Comparison of ENCODE assay signal across 12 cellular contexts in the genomic region with DNA sequence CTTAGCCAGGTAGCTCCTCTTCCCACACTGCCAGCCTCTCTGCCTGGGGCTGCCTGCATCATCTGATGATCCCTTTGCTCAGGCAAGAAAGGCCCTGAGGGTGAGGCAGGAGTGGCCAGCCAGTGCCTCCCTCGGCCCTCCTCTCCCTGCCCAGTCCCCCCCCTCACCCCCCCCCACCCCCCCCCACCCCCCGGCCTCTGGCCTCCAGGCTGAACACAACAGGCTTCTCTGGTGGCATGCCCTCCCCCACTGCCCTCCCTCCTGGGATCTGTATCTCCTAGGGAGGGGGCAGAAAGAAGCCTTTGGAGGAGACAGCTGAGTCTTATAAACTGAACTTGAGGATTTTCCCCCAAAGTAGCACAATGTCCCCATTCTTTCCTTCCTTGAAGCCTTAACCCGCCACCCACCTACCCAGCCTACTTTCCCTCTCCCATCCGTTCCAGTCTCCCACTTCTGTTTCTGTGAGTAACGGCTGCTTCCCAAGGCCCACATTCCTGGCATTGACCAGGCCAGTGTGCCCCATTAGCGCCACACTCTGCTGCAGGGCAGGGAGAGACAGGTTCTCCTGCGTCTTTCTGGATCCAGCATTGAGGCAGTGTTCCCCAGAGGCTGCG.
DNase-seq lines count a peak whose midpoint lies in the region; ATAC-seq and TF ChIP-seq lines count a peak whose summit lies in the region.
"Had no signal": no experiment of that assay in that cellular context is flagged by ENCODE, and none has a peak within 500 bp of the region (broad histone marks: within the 10 kb centered on the region; RNA-seq: fewer than 3 reads in every experiment).

No MANE protein-coding gene starts in this region.

- H3K56ac ChIP-seq in H9 (ENCODE audit: insufficient read length, low read depth, low read length): no peak overlapping the region

- no peaks in the 10 kb centered on the region for H3K9me3 Mint-ChIP-seq in H9
- no peaks in the 10 kb centered on the region for H3K9me3 Mint-ChIP-seq in activated naive CD4-positive, alpha-beta T cell treated with anti-CD3 and anti-CD28 coated beads, Interleukin-2, amount 10 ng/mL, durations not matched to agents 7 days and 5 days
- H3K9me3 Mint-ChIP-seq: activated T-helper 1 cell treated with anti-CD3 and anti-CD28 coated beads, Interleukin-12 subunit alpha, Interleukin-12 subunit beta, Interleukin-2, Interleukin-4 antibody, amounts not matched to agents 30 ng/mL and 10 ng/mL and 1 ng/mL, durations not matched to agents 14 hours and 24 hours and 36 hours had no signal

- H3K27me3 ChIP-seq in H9 (ENCODE audit: insufficient read depth, low read length) (no peaks in the 10 kb centered on the region), spleen (replicated peaks in 1 of 7) (peaks cover 0 to 37% (median 11%) of the 10 kb centered on the region in 7 donors)

- peaks cover 7% of the 10 kb centered on the region for H3K27me3 Mint-ChIP-seq in H9 (ENCODE audit: low read depth)
- peaks cover 44% of the 10 kb centered on the region for H3K27me3 Mint-ChIP-seq in activated naive CD4-positive, alpha-beta T cell treated with anti-CD3 and anti-CD28 coated beads, Interleukin-2, amount 10 ng/mL, durations not matched to agents 7 days and 5 days

- ATAC-seq in sciatic nerve (peak; percentile 65), HG03460 (IDR thresholded peaks at IDR 0.05; ENCODE audit: unreplicated experiment) (no peak)

- H3K23ac ChIP-seq in H9 (ENCODE audit: insufficient read length, low read depth, low read length): no peak overlapping the region

- H3K27ac ChIP-seq in H9 (ENCODE audit: insufficient read length, low read depth, low read length): no peak overlapping the region
- no peak overlapping the region for H3K27ac ChIP-seq in spleen

- H2BK20ac ChIP-seq in H9 (ENCODE audit: low read depth, low read length, poor library complexity, severe bottlenecking): no peak overlapping the region

- H4K5ac ChIP-seq in H9 (ENCODE audit: insufficient read length, low read depth, low read length): no peak overlapping the region

- H3K4me3 Mint-ChIP-seq in H9: no peak overlapping the region; a peak in 1 of 5 replicates
- H3K4me3 Mint-ChIP-seq in activated naive CD4-positive, alpha-beta T cell treated with anti-CD3 and anti-CD28 coated beads, Interleukin-2, amount 10 ng/mL, durations not matched to agents 7 days and 5 days: no peak overlapping the region
- H3K4me3 Mint-ChIP-seq: activated T-helper 1 cell treated with anti-CD3 and anti-CD28 coated beads, Interleukin-12 subunit alpha, Interleukin-12 subunit beta, Interleukin-2, Interleukin-4 antibody, amounts not matched to agents 30 ng/mL and 10 ng/mL and 1 ng/mL, durations not matched to agents 14 hours and 24 hours and 36 hours had no signal

- H3K4ac ChIP-seq in H9 (ENCODE audit: low read depth, low read length): no peak overlapping the region

- H3K4me1 Mint-ChIP-seq in H9: peaks cover 22 to 26% of the 10 kb centered on the region in 2 experiments
- H3K4me1 Mint-ChIP-seq in activated naive CD4-positive, alpha-beta T cell treated with anti-CD3 and anti-CD28 coated beads, Interleukin-2, amount 10 ng/mL, durations not matched to agents 7 days and 5 days: peaks cover 35% of the 10 kb centered on the region

- TF ChIP-seq POLR2A in spleen (IDR thresholded peaks at IDR 0.05): no peak

- no peak overlapping the region for H2AFZ ChIP-seq in H9 (ENCODE audit: low read length)

- peaks cover 0 to 6% (median 3%) of the 10 kb centered on the region in 3 experiments; a peak in 2 of 7 replicates for H3K36me3 Mint-ChIP-seq in H9 (ENCODE audit: insufficient read depth in 1 of 3, low read depth in 3 of 3)
- no peaks in the 10 kb centered on the region for H3K36me3 Mint-ChIP-seq in activated naive CD4-positive, alpha-beta T cell treated with anti-CD3 and anti-CD28 coated beads, Interleukin-2, amount 10 ng/mL, durations not matched to agents 7 days and 5 days

- H3K79me1 ChIP-seq in H9 (ENCODE audit: insufficient read depth, low read depth, low read length, poor library complexity, severe bottlenecking): no peaks in the 10 kb centered on the region

- H3K18ac ChIP-seq in H9 (ENCODE audit: insufficient read length, low read depth, low read length): peak overlapping the region; percentile 27

- CTCF ChIA-PET in activated naive CD4-positive, alpha-beta T cell treated with anti-CD3 and anti-CD28 coated beads, Interleukin-2, amount 10 ng/mL, durations not matched to agents 7 days and 5 days (lab: Charles Lee): interaction anchor here (1.9 to 7.9 kb wide), 2 partner anchors 87 to 100 kb away, joined by 5 to 123 read pairs; no protein-coding TSS in a partner anchor

- no peak overlapping the region for H3K14ac ChIP-seq in H9 (ENCODE audit: insufficient read depth, low read length)

- H2BK5ac ChIP-seq in H9 (ENCODE audit: insufficient read length, low read length): no peak overlapping the region

- no peak overlapping the region for H2BK12ac ChIP-seq in H9 (ENCODE audit: insufficient read length, low read depth, low read length)

- H3K4me3 ChIP-seq in spleen: no peak overlapping the region

- DNase-seq in H9 (no peak), amniotic epithelial cell (ENCODE audit: low read depth) (peak; percentile 15), iPS-NIHi11 (ENCODE audit: low spot score) (peak; percentile 66), sciatic nerve (ENCODE audit: low spot score) (no peak), midbrain (lab: John Stamatoyannopoulos, UW) (no peak), spleen (no peak)
- no peak for DNase-seq in activated naive CD4-positive, alpha-beta T cell treated with anti-CD3 and anti-CD28 coated beads, Interleukin-2, amount 10 ng/mL, durations not matched to agents 7 days and 5 days
- DNase-seq: activated CD4-positive, alpha-beta T cell treated with anti-CD3 and anti-CD28 coated beads for 48 hours; NCI-H1930; T-helper 1 cell had no signal

- no peak overlapping the region for H4K8ac ChIP-seq in H9 (replicated peaks; ENCODE audit: insufficient read length, low read depth, low read length)

- H3K4me2 ChIP-seq in H9 (ENCODE audit: insufficient read depth, insufficient read length, low read length): no peak overlapping the region

- H2AK5ac ChIP-seq in H9 (ENCODE audit: insufficient read length, low read length): no peak overlapping the region

- H3K9me3 ChIP-seq in H9 (ENCODE audit: control insufficient read depth, low read depth, low read length): no peaks in the 10 kb centered on the region
- H3K9me3 ChIP-seq in spleen: no peaks in the 10 kb centered on the region

- H3K4me1 ChIP-seq in H9 (ENCODE audit: insufficient read depth, low read length) (no peaks in the 10 kb centered on the region), spleen (peaks cover 14 to 43% (median 28%) of the 10 kb centered on the region in 6 donors)

- H2BK15ac ChIP-seq in H9 (ENCODE audit: low read depth, low read length): no peak overlapping the region

- peaks cover 4% of the 10 kb centered on the region for H3K23me2 ChIP-seq in H9 (ENCODE audit: insufficient read length, low read depth, low read length, poor library complexity, severe bottlenecking)

- intact Hi-C loops in sciatic nerve (cut with DNase I): no loop called here
- intact Hi-C loops in spleen (cut with DNase I; ENCODE audit: low total_unique reads): no loop called here

- no peak overlapping the region for H2BK120ac ChIP-seq in H9 (ENCODE audit: low read depth, low read length, poor library complexity, severe bottlenecking)

- no peaks in the 10 kb centered on the region for H3K36me3 ChIP-seq in spleen

- no peak overlapping the region for H4K91ac ChIP-seq in H9 (ENCODE audit: insufficient read length, low read depth, low read length)

- peak overlapping the region; percentile 35 to 86 (median 46); a peak in 4 of 7 replicates for H3K27ac Mint-ChIP-seq in H9
- no peak overlapping the region for H3K27ac Mint-ChIP-seq in activated naive CD4-positive, alpha-beta T cell treated with anti-CD3 and anti-CD28 coated beads, Interleukin-2, amount 10 ng/mL, durations not matched to agents 7 days and 5 days
- H3K27ac Mint-ChIP-seq: activated T-helper 1 cell treated with anti-CD3 and anti-CD28 coated beads, Interleukin-12 subunit alpha, Interleukin-12 subunit beta, Interleukin-2, Interleukin-4 antibody, amounts not matched to agents 30 ng/mL and 10 ng/mL and 1 ng/mL, durations not matched to agents 14 hours and 24 hours and 36 hours had no signal

- no peaks in the 10 kb centered on the region for H3K79me2 ChIP-seq in H9 (ENCODE audit: insufficient read depth, low read length)

- H3K9ac ChIP-seq in H9 (ENCODE audit: extremely low read depth, insufficient read length, low read length): no peak overlapping the region

- H4K20me1 ChIP-seq in H9 (ENCODE audit: control insufficient read depth, insufficient read depth, insufficient read length): no peaks in the 10 kb centered on the region

- TF ChIP-seq CTCF in H9 (conservative IDR thresholded peaks at IDR 0.05): no peak
- no peak for TF ChIP-seq CTCF in spleen (IDR thresholded peaks at IDR 0.05 in 8 of 11, conservative IDR thresholded peaks at IDR 0.05 in 3 of 11)

- WGBS in H9 (ENCODE audit: extremely low coverage, insufficient read length, low lambda C conversion rate): no CpG with 5 or more reads among the region's 8 CpGs
- 72 to 97% (median 89%) methylated on average over 6 to 8 of the region's 8 CpGs for WGBS in spleen, 5 donors

- H3T11ph ChIP-seq in H9 (ENCODE audit: low read length): no peak overlapping the region

Comparison
In these comparisons a context has a peak if more than half of its experiments do, and no peak if none do; other contexts are left out.
1. DNase-seq: peak in amniotic epithelial cell (single experiment) and iPS-NIHi11 (single experiment); none in H9 (single experiment), sciatic nerve (single experiment), midbrain (single experiment), spleen (single experiment) and activated naive CD4-positive, alpha-beta T cell treated with anti-CD3 and anti-CD28 coated beads, Interleukin-2, amount 10 ng/mL, durations not matched to agents 7 days and 5 days (single experiment).